In genomic region chr1:158830904-158831507, GRCh38 we compare ENCODE assay signal across 10 cellular contexts. TPM values are rescaled to one million over a fixed set of nuclear protein-coding genes. Genes with fewer than 3 reads are reported as not detected.
DNase-seq lines count a peak whose midpoint lies in the region; ATAC-seq, FAIRE-seq and TF ChIP-seq lines count a peak whose summit lies in the region.
"Had no signal": no experiment of that assay in that cellular context is flagged by ENCODE, and none has a peak within 500 bp of the region (broad histone marks: within the 10 kb centered on the region; RNA-seq: fewer than 3 reads in every experiment).

TSS of gene MNDA (plus strand) at chr1:158831351. CDS start at chr1:158842154, 10,803 bp downstream.

- no peak within 1 kb of the TSS for H3K27ac ChIP-seq in naive thymus-derived CD4-positive, alpha-beta T cell (ENCODE audit: low read depth, low read length)
- H3K27ac ChIP-seq in vagina (no peak within 1 kb of the TSS), kidney (ENCODE audit: low read depth in 2 of 2, low read length in 2 of 2) (peak within 1 kb of the TSS in 1 of 2 donors; percentile 75), ascending aorta (peak within 1 kb of the TSS in 1 of 2 donors; percentile 6)

- peaks cover 0 to 6% (median 0%) of the 10 kb centered on the region in 3 experiments for H3K9me3 ChIP-seq in naive thymus-derived CD4-positive, alpha-beta T cell (ENCODE audit: control insufficient read depth in 2 of 3, low read length in 3 of 3)
- H3K9me3 ChIP-seq in vagina (no peaks in the 10 kb centered on the region), kidney (ENCODE audit: control insufficient read depth in 1 of 2, low read length in 2 of 2) (no peaks in the 10 kb centered on the region), ascending aorta (no peaks in the 10 kb centered on the region)

- no peaks in the 10 kb centered on the region for H3K27me3 ChIP-seq in naive thymus-derived CD4-positive, alpha-beta T cell (ENCODE audit: control insufficient read depth in 2 of 2, insufficient read depth in 2 of 2, low read length in 2 of 2)
- H3K27me3 ChIP-seq in vagina = no peaks in the 10 kb centered on the region
- H3K27me3 ChIP-seq in ascending aorta = no peaks in the 10 kb centered on the region

- intact Hi-C loops in naive thymus-derived CD4-positive, alpha-beta T cell (cut with micrococcal nuclease) = no loop called here
- intact Hi-C loops in vagina (cut with DNase I) = no loop called here
- intact Hi-C loops in kidney (cut with DNase I) = no loop called here
- intact Hi-C loops in ascending aorta (cut with DNase I) = no loop called here

- H3K27me3 Mint-ChIP-seq in naive thymus-derived CD4-positive, alpha-beta T cell = peaks cover 0 to 5% (median 0%) of the 10 kb centered on the region in 5 donors
- H3K27me3 Mint-ChIP-seq: activated naive CD4-positive, alpha-beta T cell treated with anti-CD3 and anti-CD28 coated beads, Interleukin-2, amount 50 U/mL, for 24 hours had no signal

- no peaks in the 10 kb centered on the region for H3K36me3 ChIP-seq in naive thymus-derived CD4-positive, alpha-beta T cell (ENCODE audit: control insufficient read depth in 2 of 3, insufficient read depth in 3 of 3, low read length in 3 of 3)
- H3K36me3 ChIP-seq in vagina (no peaks in the 10 kb centered on the region), kidney (ENCODE audit: control insufficient read depth in 1 of 2, insufficient read depth in 2 of 2, low read length in 2 of 2) (no peaks in the 10 kb centered on the region), ascending aorta (no peaks in the 10 kb centered on the region)

- no peak within 1 kb of the TSS for H3K9ac ChIP-seq in kidney (ENCODE audit: low read length in 2 of 2)

- CTCF ChIA-PET in naive thymus-derived CD4-positive, alpha-beta T cell (lab: Charles Lee) = no interaction called here

- no peak for FAIRE-seq in kidney (lab: Jason Lieb, UNC)

- peak within 1 kb of the TSS in 1 of 9 donors; percentile 45 for H3K27ac Mint-ChIP-seq in naive thymus-derived CD4-positive, alpha-beta T cell
- H3K27ac Mint-ChIP-seq: activated naive CD4-positive, alpha-beta T cell treated with anti-CD3 and anti-CD28 coated beads, Interleukin-2, amount 50 U/mL, for 24 hours had no signal

- peaks cover 6 to 42% (median 16%) of the 10 kb centered on the region in 11 donors for H3K9me3 Mint-ChIP-seq in naive thymus-derived CD4-positive, alpha-beta T cell

- no peak for TF ChIP-seq CTCF in vagina (IDR thresholded peaks at IDR 0.05)
- TF ChIP-seq CTCF in kidney (IDR thresholded peaks at IDR 0.05; ENCODE audit: borderline replicate concordance, extremely low read depth, insufficient read depth) = no peak
- TF ChIP-seq CTCF in ascending aorta (IDR thresholded peaks at IDR 0.05) = no peak

- DNase-seq in NOMO-1 treated with DMSO at 0.1 percent for 48 hours (lab: John Stamatoyannopoulos, UW; ENCODE audit: unreplicated experiment) (peak; percentile 99), vagina (ENCODE audit: extremely low spot score in 2 of 2) (no peak), kidney (no peak), ascending aorta (ENCODE audit: low spot score in 2 of 2) (no peak), AG20443 (ENCODE audit: low spot score) (no peak)
- DNase-seq in naive thymus-derived CD4-positive, alpha-beta T cell = no peak

- POLR2A ChIA-PET in naive thymus-derived CD4-positive, alpha-beta T cell (lab: Charles Lee) = no interaction called here

- H3K4me1 ChIP-seq in naive thymus-derived CD4-positive, alpha-beta T cell (ENCODE audit: control insufficient read depth in 2 of 2, insufficient read depth in 2 of 2, low read length in 2 of 2) = no peaks in the 10 kb centered on the region
- H3K4me1 ChIP-seq in vagina (no peaks in the 10 kb centered on the region), kidney (ENCODE audit: control insufficient read depth in 1 of 2, insufficient read depth in 1 of 2, low read depth in 1 of 2, low read length in 2 of 2) (no peaks in the 10 kb centered on the region), ascending aorta (no peaks in the 10 kb centered on the region)

- peaks cover 0 to 11% (median 4%) of the 10 kb centered on the region in 5 donors for H3K36me3 Mint-ChIP-seq in naive thymus-derived CD4-positive, alpha-beta T cell

- no peak for TF ChIP-seq POLR2A in vagina (IDR thresholded peaks at IDR 0.05)

- peak within 1 kb of the TSS in 1 of 10 donors; percentile 29 for H3K4me3 Mint-ChIP-seq in naive thymus-derived CD4-positive, alpha-beta T cell
- H3K4me3 Mint-ChIP-seq: activated naive CD4-positive, alpha-beta T cell treated with anti-CD3 and anti-CD28 coated beads, Interleukin-2, amount 50 U/mL, for 24 hours had no signal

- peaks cover 0 to 15% (median 0%) of the 10 kb centered on the region in 7 donors for H3K4me1 Mint-ChIP-seq in naive thymus-derived CD4-positive, alpha-beta T cell

- no peak within 1 kb of the TSS for H3K4me3 ChIP-seq in naive thymus-derived CD4-positive, alpha-beta T cell (ENCODE audit: low read length)
- H3K4me3 ChIP-seq in vagina = no peak within 1 kb of the TSS
- peak within 1 kb of the TSS in 1 of 2 donors; percentile 28 for H3K4me3 ChIP-seq in kidney (ENCODE audit: low read length in 2 of 2)
- peak within 1 kb of the TSS in 1 of 2 donors; percentile 18 for H3K4me3 ChIP-seq in ascending aorta

- peak; percentile 90 for ATAC-seq in GM18868 (IDR thresholded peaks at IDR 0.05; ENCODE audit: unreplicated experiment)
- peak; percentile 89 for ATAC-seq in HG02623 (IDR thresholded peaks at IDR 0.05; ENCODE audit: unreplicated experiment)
- peak; percentile 76 for ATAC-seq in naive thymus-derived CD4-positive, alpha-beta T cell

RNA-seq across cellular contexts. Expression of gene MNDA, which starts in this region (rescaled TPM):
- total RNA-seq in naive thymus-derived CD4-positive, alpha-beta T cell = 100 to 1,000 TPM in 1 of 5 experiments, 1 to 10 TPM in 2, under 1 TPM in 1, not detected in 1; 0.70 to 104 (median 3.1) TPM
- under 1 TPM; 0.18 to 0.67 TPM for polyA plus RNA-seq in naive thymus-derived CD4-positive, alpha-beta T cell
- 3.2 TPM for total RNA-seq in vagina
- 8.3 TPM for total RNA-seq in kidney
- 2.6 TPM for polyA plus RNA-seq in kidney (ENCODE audit: insufficient read depth, low read depth, low replicate concordance)
- 3.5 TPM for total RNA-seq in ascending aorta
- total RNA-seq: lung microvascular endothelial cell had no signal
